ENCODE assay signal across 9 cellular contexts in genomic region chr2:20617081-20617575, GRCh38. TPM values are rescaled to one million over a fixed set of nuclear protein-coding genes. Genes with fewer than 3 reads are reported as not detected.
DNase-seq lines count a peak whose midpoint lies in the region; ATAC-seq, FAIRE-seq and TF ChIP-seq lines count a peak whose summit lies in the region.
"Had no signal": no experiment of that assay in that cellular context is flagged by ENCODE, and none has a peak within 500 bp of the region (broad histone marks: within the 10 kb centered on the region; RNA-seq: fewer than 3 reads in every experiment).

No MANE protein-coding gene starts in this region.

- POLR2A ChIA-PET in A549 (lab: Yijun Ruan, JAX): interaction anchor here (1.2 to 10.2 kb wide), 2 partner anchors 169 to 175 kb away, joined by 3 to 137 read pairs; partner anchors contain the start of gene RHOB
- POLR2A ChIA-PET in PC-9 (lab: Charles Lee; ENCODE audit: unreplicated experiment): no interaction called here
- POLR2A ChIA-PET in CD8-positive, alpha-beta T cell (lab: Charles Lee): no interaction called here

- H3K4me2 ChIP-seq in A549 (peak overlapping the region; percentile 59), PC-9 (peak overlapping the region; percentile 23; the same call in 1 of the 2 replicates), neural progenitor cell (peak overlapping the region; percentile 11)

- H3K4me3 ChIP-seq in A549 (no peak overlapping the region), PC-9 (no peak overlapping the region), fibroblast of villous mesenchyme (ENCODE audit: low read depth, low read length) (no peak overlapping the region), neural progenitor cell (no peak overlapping the region)
- H3K4me3 ChIP-seq in CD8-positive, alpha-beta T cell (ENCODE audit: low read depth, low read length): no peak overlapping the region

- no peaks in the 10 kb centered on the region for H3K79me2 ChIP-seq in PC-9 (ENCODE audit: low read depth)
- no peaks in the 10 kb centered on the region for H3K79me2 ChIP-seq in neural progenitor cell (ENCODE audit: low read depth)

- H3K36me3 Mint-ChIP-seq in neural progenitor cell: peaks cover 9% of the 10 kb centered on the region
- H3K36me3 Mint-ChIP-seq in CD8-positive, alpha-beta T cell: peaks cover 37% of the 10 kb centered on the region

- TF ChIP-seq CTCF in A549 (IDR thresholded peaks at IDR 0.05) (no peak), PC-9 (conservative IDR thresholded peaks at IDR 0.05) (no peak), fibroblast of villous mesenchyme (IDR thresholded peaks at IDR 0.05; ENCODE audit: insufficient read depth, low read depth, low read length) (no peak), neural progenitor cell (IDR thresholded peaks at IDR 0.05) (no peak)
- no peak for TF ChIP-seq CTCF in CD8-positive, alpha-beta T cell (IDR thresholded peaks at IDR 0.05)

- DNase-seq in A549 (ENCODE audit: low read depth in 1 of 2, low spot score in 1 of 2) (no peak), PC-9 (no peak), fibroblast of villous mesenchyme (ENCODE audit: low read depth) (peak; percentile 86), neural progenitor cell (ENCODE audit: low spot score) (peak; percentile 60), NCI-H345 (lab: John Stamatoyannopoulos, UW) (no peak)
- no peak for DNase-seq in CD8-positive, alpha-beta T cell

- H3K4me1 ChIP-seq in A549: peaks cover 26% of the 10 kb centered on the region
- H3K4me1 ChIP-seq in PC-9 (replicated peaks; ENCODE audit: insufficient read depth): peaks cover 60% of the 10 kb centered on the region
- H3K4me1 ChIP-seq in neural progenitor cell: peaks cover 45% of the 10 kb centered on the region
- no peaks in the 10 kb centered on the region for H3K4me1 ChIP-seq in CD8-positive, alpha-beta T cell (ENCODE audit: insufficient read depth, low read length)

- no peak overlapping the region for H3K27ac Mint-ChIP-seq in neural progenitor cell
- H3K27ac Mint-ChIP-seq in CD8-positive, alpha-beta T cell: no peak overlapping the region
- H3K27ac Mint-ChIP-seq: activated T-helper 17 cell treated with anti-CD3 and anti-CD28 coated beads, Interleukin-2, amount 50 U/mL, for 72 hours had no signal

- TF ChIP-seq RAD21 in A549 (conservative IDR thresholded peaks at IDR 0.05 in 1 of 2, IDR thresholded peaks at IDR 0.05 in 1 of 2): no peak

- no TSS peak for BruUV-seq in PC-9 (replicated peaks; lab: Mats Ljungman, UMichigan)

- H3K9ac ChIP-seq in neural progenitor cell: no peak overlapping the region

- CTCF ChIA-PET in A549 (lab: Yijun Ruan, JAX): interaction anchor here (0.5 to 7.0 kb wide), 19 partner anchors 16 to 220 kb away, joined by 3 to 112 read pairs (median 5); partner anchors contain the start of genes HS1BP3 and RHOB
- CTCF ChIA-PET in PC-9 (lab: Charles Lee): interaction anchor here (0.6 kb wide), 2 partner anchors 168 to 170 kb away, joined by 3 to 18 read pairs; partner anchors contain the start of gene RHOB
- CTCF ChIA-PET in CD8-positive, alpha-beta T cell (lab: Charles Lee): no interaction called here

- H3K36me3 ChIP-seq in PC-9 (ENCODE audit: low read depth): no peaks in the 10 kb centered on the region
- H3K36me3 ChIP-seq in neural progenitor cell: no peaks in the 10 kb centered on the region
- peaks cover 7% of the 10 kb centered on the region for H3K36me3 ChIP-seq in CD8-positive, alpha-beta T cell (ENCODE audit: insufficient read depth, low read length)

- no peaks in the 10 kb centered on the region for H3K27me3 ChIP-seq in PC-9 (ENCODE audit: insufficient read depth, low read depth)
- peaks cover 9% of the 10 kb centered on the region for H3K27me3 ChIP-seq in neural progenitor cell
- no peaks in the 10 kb centered on the region for H3K27me3 ChIP-seq in CD8-positive, alpha-beta T cell (ENCODE audit: insufficient read depth, low read length)

- no peaks in the 10 kb centered on the region for H3K9me3 Mint-ChIP-seq in neural progenitor cell
- H3K9me3 Mint-ChIP-seq in CD8-positive, alpha-beta T cell: no peaks in the 10 kb centered on the region
- H3K9me3 Mint-ChIP-seq: activated T-helper 17 cell treated with anti-CD3 and anti-CD28 coated beads, Interleukin-2, amount 50 U/mL, for 72 hours had no signal

- ATAC-seq in A549 (peak in 1 of 2 experiments; percentile 16; a peak in 2 of 6 replicates), HG02623 (IDR thresholded peaks at IDR 0.05; ENCODE audit: unreplicated experiment) (no peak), HG03354 (IDR thresholded peaks at IDR 0.05; ENCODE audit: poor library complexity, severe bottlenecking, unreplicated experiment) (no peak)
- ATAC-seq in CD8-positive, alpha-beta T cell: no peak
- ATAC-seq: activated T-helper 17 cell treated with anti-CD3 and anti-CD28 coated beads, Interleukin-2, amount 50 U/mL, for 72 hours had no signal

- H3K9me3 ChIP-seq in A549 (no peaks in the 10 kb centered on the region), PC-9 (ENCODE audit: insufficient read depth, low read depth) (no peaks in the 10 kb centered on the region), neural progenitor cell (ENCODE audit: low read depth) (no peaks in the 10 kb centered on the region)
- H3K9me3 ChIP-seq in CD8-positive, alpha-beta T cell (ENCODE audit: low read length): no peaks in the 10 kb centered on the region

- H3K27ac ChIP-seq in A549: peak overlapping the region; percentile 89 to 90
- H3K27ac ChIP-seq in PC-9: peak overlapping the region; percentile 28; the same call in 1 of the 2 replicates
- H3K27ac ChIP-seq in neural progenitor cell: no peak overlapping the region
- H3K27ac ChIP-seq in CD8-positive, alpha-beta T cell (ENCODE audit: low read depth, low read length): no peak overlapping the region

- no peak for TF ChIP-seq POLR2A in A549 (IDR thresholded peaks at IDR 0.05; ENCODE audit: low read length)

- peaks cover 2% of the 10 kb centered on the region for H3K27me3 Mint-ChIP-seq in neural progenitor cell (ENCODE audit: insufficient read depth, low read depth)
- H3K27me3 Mint-ChIP-seq in CD8-positive, alpha-beta T cell (ENCODE audit: low read depth): no peaks in the 10 kb centered on the region
- H3K27me3 Mint-ChIP-seq: activated T-helper 17 cell treated with anti-CD3 and anti-CD28 coated beads, Interleukin-2, amount 50 U/mL, for 72 hours had no signal

- H2AFZ ChIP-seq in PC-9: no peak overlapping the region
- no peak overlapping the region for H2AFZ ChIP-seq in neural progenitor cell (replicated peaks)

- intact Hi-C loops in PC-9 (cut with micrococcal nuclease; ENCODE audit: unreplicated experiment): loop anchor here (5.0 kb wide), 1 partner anchor 120 kb away; no protein-coding TSS in a partner anchor
- intact Hi-C loops in CD8-positive, alpha-beta T cell (cut with DNase I, micrococcal nuclease): no loop called here

- H3K9me2 ChIP-seq in PC-9 (ENCODE audit: insufficient read depth): no peaks in the 10 kb centered on the region

- 78% methylated on average over 9 of the region's 10 CpGs for WGBS in A549 (ENCODE audit: missing lambda C conversion rate)

- no peak overlapping the region for H3K4me3 Mint-ChIP-seq in neural progenitor cell
- H3K4me3 Mint-ChIP-seq in CD8-positive, alpha-beta T cell: no peak overlapping the region
- H3K4me3 Mint-ChIP-seq: activated T-helper 17 cell treated with anti-CD3 and anti-CD28 coated beads, Interleukin-2, amount 50 U/mL, for 72 hours had no signal

- FAIRE-seq in A549 (lab: Jason Lieb, UNC): no peak

- peaks cover 17% of the 10 kb centered on the region for H3F3A ChIP-seq in PC-9 (ENCODE audit: insufficient read depth, low read depth)
- H3F3A ChIP-seq in neural progenitor cell (ENCODE audit: low read depth): peaks cover 17% of the 10 kb centered on the region

- H4K20me1 ChIP-seq in PC-9 (ENCODE audit: insufficient read depth) (no peaks in the 10 kb centered on the region), neural progenitor cell (ENCODE audit: low read depth) (peaks cover 11% of the 10 kb centered on the region)

- TF ChIP-seq EP300 in A549 (IDR thresholded peaks at IDR 0.05): no peak

- peaks cover 80% of the 10 kb centered on the region for H3K4me1 Mint-ChIP-seq in neural progenitor cell
- H3K4me1 Mint-ChIP-seq in CD8-positive, alpha-beta T cell (ENCODE audit: low read depth): no peaks in the 10 kb centered on the region
- H3K4me1 Mint-ChIP-seq: activated T-helper 17 cell treated with anti-CD3 and anti-CD28 coated beads, Interleukin-2, amount 50 U/mL, for 72 hours had no signal

TF ChIP-seq in A549, 52 proteins besides CTCF, POLR2A, EP300 and RAD21 (continues in another document):
- no peak for TF ChIP-seq FOSB (CRISPR knock-in tag; IDR thresholded peaks at IDR 0.05)
- no peak for TF ChIP-seq RNF2 (IDR thresholded peaks at IDR 0.05; ENCODE audit: borderline replicate concordance, low read depth)
- TF ChIP-seq ZNF302 (CRISPR knock-in tag; IDR thresholded peaks at IDR 0.05): no peak
- TF ChIP-seq HOXB13 (CRISPR knock-in tag; IDR thresholded peaks at IDR 0.05; ENCODE audit: low read depth): no peak
- TF ChIP-seq PBX3 (IDR thresholded peaks at IDR 0.05): no peak

RNA-seq across cellular contexts. Expression of gene HS1BP3, which starts 33.8 kb away (rescaled TPM):
- polyA plus RNA-seq in A549 (2011; rRNA removed) (12.4 and 13.8 TPM in 2 replicates), A549 (2017; fragmentation: RNase III; extraction: RNeasy Plus Mini Kit Qiagen cat#74134 plus additional on column Dnase treatment) (17.7 to 23.5 TPM (median 20.5 TPM) in 3 replicates)
- 19.3 and 23.8 TPM in 2 replicates for polyA plus RNA-seq in A549 (2012; cell fraction: cytosol; rRNA removed)
- 35.4 and 36.6 TPM in 2 replicates for polyA plus RNA-seq in A549 (2012; cell fraction: nucleus; rRNA removed)
- 17.5 and 21.2 TPM in 2 replicates for polyA minus RNA-seq in A549 (2011; rRNA and poly(A)+ RNA removed)
- total RNA-seq in PC-9 (2021) (16.2 and 18.0 TPM in 2 replicates), fibroblast of villous mesenchyme (25.9 and 30.3 TPM in 2 replicates), neural progenitor cell (ENCODE audit: low replicate concordance) (10.0 and 19.5 TPM in 2 replicates)
- 1 to 10 TPM; 3.3 to 6.9 TPM for total RNA-seq in CD8-positive, alpha-beta T cell

RNA-seq across cellular contexts. Expression of gene GDF7, which starts 49.8 kb away (rescaled TPM):
- polyA plus RNA-seq in A549 (2011; rRNA removed) (0.05 and 0.09 TPM in 2 replicates), A549 (2017; fragmentation: RNase III; extraction: RNeasy Plus Mini Kit Qiagen cat#74134 plus additional on column Dnase treatment) (0.03 TPM in 3 replicates)
- 0.01 and 0.04 TPM in 2 replicates for polyA plus RNA-seq in A549 (2012; cell fraction: cytosol; rRNA removed)
- polyA plus RNA-seq in A549 (2012; cell fraction: nucleus; rRNA removed): 0.02 and 0.07 TPM in 2 replicates
- polyA minus RNA-seq in A549 (2011; rRNA and poly(A)+ RNA removed): 0.17 and 0.19 TPM in 2 replicates
- total RNA-seq in PC-9 (2021) (0.04 TPM in 1 of 2 replicates, not detected in the other), fibroblast of villous mesenchyme (12.1 and 12.2 TPM in 2 replicates), neural progenitor cell (ENCODE audit: low replicate concordance) (not detected in 2 replicates)
- total RNA-seq in CD8-positive, alpha-beta T cell: under 1 TPM in 1 of 2 experiments, not detected in 1; 0.06 TPM

Comparison
In these comparisons a context has a peak if more than half of its experiments do, and no peak if none do; other contexts are left out.
1. DNase-seq: peak in fibroblast of villous mesenchyme (single experiment) and neural progenitor cell (single experiment); none in A549 (0 of 2), PC-9 (0 of 2), CD8-positive, alpha-beta T cell (0 of 7) and NCI-H345 (single experiment).
2. H3K27ac ChIP-seq: peak in A549 (2 of 2) and PC-9 (single experiment); none in neural progenitor cell (single experiment) and CD8-positive, alpha-beta T cell (single experiment).
3. RNA of gene GDF7, which starts 49.8 kb away (total RNA-seq): 12.1 to 12.2 TPM in fibroblast of villous mesenchyme; 0.06 TPM in CD8-positive, alpha-beta T cell, 0.04 TPM in PC-9 and not detected in neural progenitor cell; every median in the first group is over 10 times any median in the second.
4. Peak in every context shown above with its lines, with median percentiles within 50 percentile points of each other: H3K4me2 ChIP-seq.